23 cellular contexts compared by ENCODE assay signal in the genomic region with DNA sequence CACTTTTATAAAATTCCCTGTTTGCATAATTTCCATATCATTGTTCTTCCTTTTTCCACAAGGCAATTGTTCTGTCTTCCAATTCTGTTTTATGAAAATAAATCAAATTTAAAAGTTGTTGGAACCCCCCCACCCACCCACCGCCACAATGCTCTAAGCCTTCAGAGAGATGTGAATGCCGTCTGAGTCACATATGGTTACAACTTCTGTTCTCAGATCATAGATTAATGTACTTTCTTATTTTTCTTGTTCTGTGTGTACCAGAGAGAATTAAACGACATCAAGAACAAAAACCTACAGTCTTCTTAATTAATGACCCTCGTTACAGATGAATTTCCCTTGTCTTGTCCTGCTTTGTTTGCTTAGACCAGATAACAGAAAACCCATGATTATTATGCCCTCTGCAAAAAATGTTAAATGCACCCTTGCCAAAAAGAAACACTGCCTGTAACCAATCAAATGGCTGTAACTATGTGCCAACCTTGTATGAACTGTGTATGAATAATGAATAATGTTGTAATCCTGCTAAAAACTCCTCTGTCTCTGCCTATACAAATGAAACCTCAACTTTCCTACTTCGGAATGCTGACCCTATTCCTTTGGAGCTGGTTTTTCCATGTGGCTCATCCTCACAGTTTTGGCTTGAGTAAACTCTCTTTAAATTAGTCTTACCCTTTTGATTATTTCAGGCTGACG. TPM values are rescaled to one million over a fixed set of nuclear protein-coding genes. Genes with fewer than 3 reads are reported as not detected.
DNase-seq lines count a peak whose midpoint lies in the region; ATAC-seq, FAIRE-seq and TF ChIP-seq lines count a peak whose summit lies in the region.
"Had no signal": no experiment of that assay in that cellular context is flagged by ENCODE, and none has a peak within 500 bp of the region (broad histone marks: within the 10 kb centered on the region; RNA-seq: fewer than 3 reads in every experiment).

No MANE protein-coding gene starts in this region.

- no peak for TF ChIP-seq POLR2A in H1 (IDR thresholded peaks at IDR 0.05; ENCODE audit: control extremely low read depth in 1 of 2, low read depth in 2 of 2, low read length in 2 of 2)

- H3K14ac ChIP-seq in H1 (ENCODE audit: insufficient read length) = no peak overlapping the region

- POLR2A ChIA-PET in SK-N-SH (lab: Yijun Ruan, JAX) (no interaction called here), HEK293 (lab: Yijun Ruan, JAX) (interaction anchor here (1.0 kb wide), 1 partner anchor 56 kb away, joined by 3 read pairs; no protein-coding TSS in a partner anchor), H1 (lab: Charles Lee; ENCODE audit: partially characterized antibody) (interaction anchor here (1.4 kb wide), 1 partner anchor 158 kb away, joined by 4 read pairs; a partner anchor contains a TSS)

- H2BK15ac ChIP-seq in H1 (ENCODE audit: low read length) = no peak overlapping the region

- TF ChIP-seq CTCF in SK-N-SH (IDR thresholded peaks at IDR 0.05) = no peak
- no peak for TF ChIP-seq CTCF in HEK293 (tag by site-specific recombination; IDR thresholded peaks at IDR 0.05)
- no peak for TF ChIP-seq CTCF in H1 (IDR thresholded peaks at IDR 0.05; ENCODE audit: control extremely low read depth in 1 of 3, insufficient read depth in 1 of 3, low read depth in 1 of 3, low read length in 3 of 3)

- H2AFZ ChIP-seq in SK-N-SH (ENCODE audit: low read depth) (no peak overlapping the region), H1 (ENCODE audit: low read length) (no peak overlapping the region; the same call in 1 of the 2 replicates)

- no peak overlapping the region; a peak in 1 of 4 replicates for H3K4me3 ChIP-seq in SK-N-SH (ENCODE audit: low read depth in 2 of 2, low read length in 1 of 2)
- H3K4me3 ChIP-seq in HEK293 (ENCODE audit: low read depth, low read length) = no peak overlapping the region
- peak overlapping the region in 2 of 4 experiments; percentile 75 to 99; a peak in 4 of 8 replicates for H3K4me3 ChIP-seq in H1 (ENCODE audit: extremely low read depth in 1 of 4, insufficient read depth in 2 of 4, low read depth in 3 of 4, low read length in 4 of 4)
- no peak overlapping the region for H3K4me3 ChIP-seq in mesodermal cell (ENCODE audit: extremely low read depth, insufficient read depth, low read length, poor library complexity, severe bottlenecking)
- no peak overlapping the region for H3K4me3 ChIP-seq in effector memory CD4-positive, alpha-beta T cell (ENCODE audit: insufficient read depth, low read depth, low read length, poor library complexity, severe bottlenecking)
- H3K4me3 ChIP-seq: adrenal gland, skin epidermis, upper lobe of right lung had no signal

- H4K91ac ChIP-seq in H1 (replicated peaks; ENCODE audit: insufficient read length, low read length) = no peak overlapping the region

- H3K27ac ChIP-seq in SK-N-SH (ENCODE audit: low read depth in 2 of 2, low read length in 1 of 2) (no peak overlapping the region), HEK293 (ENCODE audit: extremely low read depth, low read depth, low read length) (no peak overlapping the region), H1 (ENCODE audit: low read depth, low read length) (no peak overlapping the region), mesodermal cell (ENCODE audit: low read depth, low read length, severe bottlenecking) (peak overlapping the region; percentile 8)
- no peak overlapping the region for H3K27ac ChIP-seq in effector memory CD4-positive, alpha-beta T cell (ENCODE audit: insufficient read depth, low read length, poor library complexity, severe bottlenecking)
- H3K27ac ChIP-seq: 22Rv1, adrenal gland, parathyroid adenoma, skin epidermis, upper lobe of right lung had no signal

- 12% methylated on average over 6 of the region's 6 CpGs for WGBS in SK-N-SH (ENCODE audit: low lambda C conversion rate)
- WGBS in H1 (ENCODE audit: extremely low coverage in 1 of 2, insufficient coverage in 1 of 2, insufficient read length in 1 of 2, insufficient replicate concordance in 2 of 2, low coverage in 1 of 2, low lambda C conversion rate in 2 of 2, missing lambda C conversion rate in 1 of 2), 2 experiments = 51% methylated on average over 6 of the region's 6 CpGs; no CpG with 5 or more reads in 1 of the 2 experiments
- 57 to 58% methylated on average over 2 to 3 of the region's 6 CpGs for WGBS in mesodermal cell (ENCODE audit: insufficient coverage in 2 of 2), 2 experiments

- no peak overlapping the region for H4K8ac ChIP-seq in H1 (ENCODE audit: extremely low read depth, insufficient read depth, low read length)

- no peaks in the 10 kb centered on the region for H3K36me3 ChIP-seq in SK-N-SH (replicated peaks in 1 of 2; ENCODE audit: control insufficient read depth in 1 of 2, insufficient read depth in 2 of 2, low read length in 1 of 2)
- H3K36me3 ChIP-seq in HEK293 (ENCODE audit: control insufficient read depth in 2 of 2, insufficient read depth in 1 of 2, low read length in 2 of 2) = no peaks in the 10 kb centered on the region
- no peaks in the 10 kb centered on the region for H3K36me3 ChIP-seq in H1 (ENCODE audit: control insufficient read depth in 2 of 4, insufficient read depth in 4 of 4, low read length in 3 of 4)
- no peaks in the 10 kb centered on the region for H3K36me3 ChIP-seq in mesodermal cell (ENCODE audit: control insufficient read depth, insufficient read depth, low read length)
- H3K36me3 ChIP-seq in effector memory CD4-positive, alpha-beta T cell (ENCODE audit: control insufficient read depth, insufficient read depth, low read length) = no peaks in the 10 kb centered on the region
- H3K36me3 ChIP-seq: adrenal gland, upper lobe of right lung had no signal

- peaks cover 22% of the 10 kb centered on the region for H3F3A ChIP-seq in SK-N-SH (replicated peaks; ENCODE audit: insufficient read depth)

- no peaks in the 10 kb centered on the region for H3K79me1 ChIP-seq in H1 (ENCODE audit: low read depth, low read length)

- no peak overlapping the region for H2BK5ac ChIP-seq in H1 (ENCODE audit: low read depth, low read length)

- no peak for ATAC-seq in SK-N-SH treated with all-trans-retinoic acid at 6 μM for 48 hours
- ATAC-seq: effector memory CD8-positive, alpha-beta T cell; left lobe of liver; upper lobe of right lung had no signal

- no peak overlapping the region for H3K18ac ChIP-seq in H1 (ENCODE audit: extremely low read depth, low read length)

- no peak for TF ChIP-seq EP300 in SK-N-SH (IDR thresholded peaks at IDR 0.05; ENCODE audit: borderline replicate concordance in 1 of 2, low read depth in 1 of 2, low read length in 1 of 2)
- no peak for TF ChIP-seq EP300 in H1 (IDR thresholded peaks at IDR 0.05; ENCODE audit: borderline replicate concordance in 1 of 2, low read depth in 2 of 2, low read length in 2 of 2)

- H3K9ac ChIP-seq in SK-N-SH (no peak overlapping the region), H1 (replicated peaks in 1 of 4; ENCODE audit: extremely low read depth in 1 of 4, low read depth in 3 of 4, low read length in 3 of 4) (no peak overlapping the region)
- H3K9ac ChIP-seq: parathyroid adenoma had no signal

- no peaks in the 10 kb centered on the region for H3K9me2 ChIP-seq in SK-N-SH

- no peak overlapping the region for H2AK5ac ChIP-seq in H1 (ENCODE audit: low read depth, low read length)

- no peak overlapping the region for H2BK120ac ChIP-seq in H1 (replicated peaks; ENCODE audit: low read depth, low read length)

- H3K79me2 ChIP-seq in SK-N-SH (ENCODE audit: insufficient read depth) = no peaks in the 10 kb centered on the region
- no peaks in the 10 kb centered on the region for H3K79me2 ChIP-seq in H1 (ENCODE audit: control insufficient read depth in 1 of 2, insufficient read depth in 2 of 2, low read length in 2 of 2)
- H3K79me2 ChIP-seq: parathyroid adenoma had no signal

- no peak overlapping the region for H4K5ac ChIP-seq in H1 (ENCODE audit: insufficient read length, low read depth, low read length)

- H3K4ac ChIP-seq in H1 (replicated peaks; ENCODE audit: insufficient read length, low read depth, low read length) = no peak overlapping the region

- H3K4me2 ChIP-seq in SK-N-SH (peak overlapping the region; percentile 30; the same call in 1 of the 2 replicates), H1 (ENCODE audit: insufficient read depth in 1 of 2, low read depth in 2 of 2, low read length in 2 of 2) (peak overlapping the region; percentile 71 to 95)

- H3K56ac ChIP-seq in H1 (replicated peaks; ENCODE audit: insufficient read length, low read depth, low read length) = no peak overlapping the region

- H2BK20ac ChIP-seq in H1 (ENCODE audit: low read length) = no peak overlapping the region

- H3K4me1 ChIP-seq in SK-N-SH (ENCODE audit: control insufficient read depth in 1 of 2, insufficient read depth in 2 of 2, low read depth in 1 of 2, low read length in 1 of 2) = peaks cover 0 to 17% of the 10 kb centered on the region in 2 experiments; a peak in 2 of 4 replicates
- no peaks in the 10 kb centered on the region for H3K4me1 ChIP-seq in HEK293 (ENCODE audit: control insufficient read depth, insufficient read depth, low read length)
- peaks cover 0 to 10% (median 1%) of the 10 kb centered on the region in 4 experiments; a peak in 2 of 7 replicates for H3K4me1 ChIP-seq in H1 (replicated peaks in 1 of 4; ENCODE audit: control insufficient read depth in 3 of 4, insufficient read depth in 4 of 4, low read length in 3 of 4)
- H3K4me1 ChIP-seq in mesodermal cell (ENCODE audit: control insufficient read depth, insufficient read depth, low read length, poor library complexity, severe bottlenecking) = peaks cover 17% of the 10 kb centered on the region
- H3K4me1 ChIP-seq in effector memory CD4-positive, alpha-beta T cell (ENCODE audit: control insufficient read depth, insufficient read depth, low read length, poor library complexity, severe bottlenecking) = peaks cover 26% of the 10 kb centered on the region
- H3K4me1 ChIP-seq: parathyroid adenoma had no signal

- H2BK12ac ChIP-seq in H1 (ENCODE audit: low read depth, low read length) = no peak overlapping the region

- TF ChIP-seq RAD21 in SK-N-SH (IDR thresholded peaks at IDR 0.05; ENCODE audit: low read length) (no peak), H1 (IDR thresholded peaks at IDR 0.05 in 1 of 2, conservative IDR thresholded peaks at IDR 0.05 in 1 of 2; ENCODE audit: low read depth in 2 of 2, low read length in 2 of 2) (no peak)

- H3K23ac ChIP-seq in H1 (ENCODE audit: insufficient read length) = no peak overlapping the region

- H3K27me3 ChIP-seq in SK-N-SH (ENCODE audit: insufficient read depth) (peaks cover 16% of the 10 kb centered on the region; the same call in 1 of the 2 replicates), H1 (replicated peaks in 1 of 4; ENCODE audit: control insufficient read depth in 3 of 4, extremely low read depth in 1 of 4, insufficient read depth in 3 of 4, low read length in 3 of 4) (peaks cover 0 to 27% (median 17%) of the 10 kb centered on the region in 4 experiments; a peak in 6 of 7 replicates)
- H3K27me3 ChIP-seq in effector memory CD4-positive, alpha-beta T cell (replicated peaks; ENCODE audit: control insufficient read depth, insufficient read depth, low read length, poor library complexity, severe bottlenecking) = no peaks in the 10 kb centered on the region

- H4K20me1 ChIP-seq in SK-N-SH (ENCODE audit: insufficient read depth) (peaks cover 7% of the 10 kb centered on the region), H1 (replicated peaks in 1 of 2; ENCODE audit: control insufficient read depth in 1 of 2, insufficient read depth in 2 of 2, low read length in 2 of 2) (no peaks in the 10 kb centered on the region)

- FAIRE-seq in H1 (lab: Jason Lieb, UNC) = no peak

- H3K9me3 ChIP-seq in SK-N-SH (no peaks in the 10 kb centered on the region), HEK293 (ENCODE audit: control insufficient read depth, insufficient read depth, low read depth, low read length) (no peaks in the 10 kb centered on the region), H1 (ENCODE audit: insufficient read depth in 2 of 2, low read depth in 1 of 2, low read length in 1 of 2) (no peaks in the 10 kb centered on the region), mesodermal cell (ENCODE audit: control insufficient read depth, low read length) (no peaks in the 10 kb centered on the region)
- H3K9me3 ChIP-seq in effector memory CD4-positive, alpha-beta T cell (ENCODE audit: control insufficient read depth, low read length) = no peaks in the 10 kb centered on the region
- H3K9me3 ChIP-seq: adrenal gland, upper lobe of right lung had no signal

- H3K23me2 ChIP-seq in H1 (ENCODE audit: low read depth, low read length) = peaks cover 37% of the 10 kb centered on the region

- CTCF ChIA-PET in SK-N-SH (lab: Yijun Ruan, JAX) (interaction anchor here (0.6 to 1.6 kb wide), 3 partner anchors 10 to 54 kb away, joined by 3 to 5 read pairs (median 4); no protein-coding TSS in a partner anchor), HEK293 (lab: Yijun Ruan, JAX) (interaction anchor here (1.6 kb wide), 1 partner anchor 56 kb away, joined by 3 read pairs; no protein-coding TSS in a partner anchor), H1 (lab: Charles Lee; ENCODE audit: partially characterized antibody) (no interaction called here)

- DNase-seq in SK-N-SH (no peak), H1 (ENCODE audit: low read depth in 1 of 2, low spot score in 2 of 2) (no peak), NCI-H1092 treated with DMSO at 0.1 percent for 48 hours (lab: John Stamatoyannopoulos, UW) (no peak), AG08395 (ENCODE audit: low spot score) (no peak)
- no peak for DNase-seq in effector memory CD4-positive, alpha-beta T cell
- DNase-seq: activated CD4-positive, alpha-beta T cell treated with anti-CD3 and anti-CD28 coated beads, Interleukin-2, amount 50 U/mL, for 1 hour; adrenal gland; effector memory CD8-positive, alpha-beta T cell; foreskin fibroblast; NCI-H2081 treated with DMSO at 0.1 percent for 48 hours; NCI-H526; OCI-M1; upper lobe of right lung had no signal

RNA-seq across cellular contexts. Expression of a gene that starts 14.0 kb away (rescaled TPM):
- not detected in 2 replicates for polyA plus RNA-seq in SK-N-SH (2012; rRNA removed)
- polyA plus RNA-seq in SK-N-SH (2012; cell fraction: cytosol; rRNA removed) = not detected in 2 replicates
- not detected in 2 replicates for polyA plus RNA-seq in SK-N-SH (2012; cell fraction: nucleus; rRNA removed)
- not detected in 2 replicates for total RNA-seq in H1 (2021; fragmentation: NEBNext Ultra II Directional; extraction: Animal tissue kit (Norgen Biotek cat#: 25700))
- not detected in 2 replicates for polyA plus RNA-seq in H1 (2011; rRNA removed)
- polyA plus RNA-seq in H1 (2011; cell fraction: cytosol; rRNA removed) = not detected
- not detected for polyA plus RNA-seq in H1 (2011; cell fraction: nucleus; rRNA removed)
- polyA plus RNA-seq in H1 (2012, experiment 1 of 2) = not detected in 4 replicates
- polyA plus RNA-seq in H1 (2012, experiment 2 of 2) = not detected
- polyA plus RNA-seq in H1 (2013, experiment 1 of 2) = not detected
- not detected for polyA plus RNA-seq in H1 (2013, experiment 2 of 2)
- polyA minus RNA-seq in H1 (2011; rRNA and poly(A)+ RNA removed) = 0.17 TPM in 1 of 2 replicates, not detected in the other
- not detected for polyA minus RNA-seq in H1 (2011; cell fraction: cytosol; rRNA and poly(A)+ RNA removed)
- polyA minus RNA-seq in H1 (2011; cell fraction: nucleus; rRNA and poly(A)+ RNA removed) = not detected
- polyA plus RNA-seq in mesodermal cell (2013, experiment 1 of 2) = not detected
- polyA plus RNA-seq in mesodermal cell (2013, experiment 2 of 2) = not detected
- total RNA-seq: adrenal gland, cerebellum, left lobe of liver, SK-MEL-5, upper lobe of right lung had no signal
- polyA plus RNA-seq: adrenal gland, BJ had no signal

RNA-seq across cellular contexts. Expression of a gene that starts 36.3 kb away (rescaled TPM):
- not detected in 2 replicates for polyA plus RNA-seq in SK-N-SH (2012; rRNA removed)
- not detected in 2 replicates for polyA plus RNA-seq in SK-N-SH (2012; cell fraction: cytosol; rRNA removed)
- not detected in 2 replicates for polyA plus RNA-seq in SK-N-SH (2012; cell fraction: nucleus; rRNA removed)
- total RNA-seq in H1 (2021; fragmentation: NEBNext Ultra II Directional; extraction: Animal tissue kit (Norgen Biotek cat#: 25700)) = not detected in 2 replicates
- polyA plus RNA-seq in H1 (2011; rRNA removed) = not detected in 2 replicates
- not detected for polyA plus RNA-seq in H1 (2011; cell fraction: cytosol; rRNA removed)
- polyA plus RNA-seq in H1 (2011; cell fraction: nucleus; rRNA removed) = not detected
- polyA plus RNA-seq in H1 (2012, experiment 1 of 2) = not detected in 4 replicates
- not detected for polyA plus RNA-seq in H1 (2012, experiment 2 of 2)
- not detected for polyA plus RNA-seq in H1 (2013, experiment 1 of 2)
- not detected for polyA plus RNA-seq in H1 (2013, experiment 2 of 2)
- not detected in 2 replicates for polyA minus RNA-seq in H1 (2011; rRNA and poly(A)+ RNA removed)
- not detected for polyA minus RNA-seq in H1 (2011; cell fraction: cytosol; rRNA and poly(A)+ RNA removed)
- not detected for polyA minus RNA-seq in H1 (2011; cell fraction: nucleus; rRNA and poly(A)+ RNA removed)
- not detected for polyA plus RNA-seq in mesodermal cell (2013, experiment 1 of 2)
- polyA plus RNA-seq in mesodermal cell (2013, experiment 2 of 2) = not detected
- total RNA-seq: adrenal gland, cerebellum, left lobe of liver, SK-MEL-5, upper lobe of right lung had no signal
- polyA plus RNA-seq: adrenal gland, BJ had no signal

RNA-seq across cellular contexts. Expression of a gene that starts 39.7 kb away (rescaled TPM):
- polyA plus RNA-seq in SK-N-SH (2012; rRNA removed) (not detected in 2 replicates), H1 (2011; rRNA removed) (not detected in 2 replicates)
- polyA plus RNA-seq in SK-N-SH (2012; cell fraction: cytosol; rRNA removed) = not detected in 2 replicates
- polyA plus RNA-seq in SK-N-SH (2012; cell fraction: nucleus; rRNA removed) = not detected in 2 replicates
- total RNA-seq in H1 (2021; fragmentation: NEBNext Ultra II Directional; extraction: Animal tissue kit (Norgen Biotek cat#: 25700)) = not detected in 2 replicates
- not detected for polyA plus RNA-seq in H1 (2011; cell fraction: cytosol; rRNA removed)
- not detected for polyA plus RNA-seq in H1 (2011; cell fraction: nucleus; rRNA removed)
- not detected in 4 replicates for polyA plus RNA-seq in H1 (2012, experiment 1 of 2)
- not detected for polyA plus RNA-seq in H1 (2012, experiment 2 of 2)
- polyA plus RNA-seq in H1 (2013, experiment 1 of 2) = 0.06 TPM
- 0.09 TPM for polyA plus RNA-seq in H1 (2013, experiment 2 of 2)
- polyA minus RNA-seq in H1 (2011; rRNA and poly(A)+ RNA removed) = not detected in 2 replicates
- polyA minus RNA-seq in H1 (2011; cell fraction: cytosol; rRNA and poly(A)+ RNA removed) = not detected
- not detected for polyA minus RNA-seq in H1 (2011; cell fraction: nucleus; rRNA and poly(A)+ RNA removed)
- not detected for polyA plus RNA-seq in mesodermal cell (2013, experiment 1 of 2)
- not detected for polyA plus RNA-seq in mesodermal cell (2013, experiment 2 of 2)
- total RNA-seq: adrenal gland, cerebellum, left lobe of liver, upper lobe of right lung had no signal
- polyA plus RNA-seq: BJ had no signal

RNA-seq across cellular contexts. Expression of a gene that starts 56.9 kb away (rescaled TPM):
- polyA plus RNA-seq in SK-N-SH (2012; rRNA removed) = 11.6 and 12.4 TPM in 2 replicates
- 7.3 and 10.8 TPM in 2 replicates for polyA plus RNA-seq in SK-N-SH (2012; cell fraction: cytosol; rRNA removed)
- 4.0 and 6.2 TPM in 2 replicates for polyA plus RNA-seq in SK-N-SH (2012; cell fraction: nucleus; rRNA removed)
- 0.38 and 0.61 TPM in 2 replicates for total RNA-seq in H1 (2021; fragmentation: NEBNext Ultra II Directional; extraction: Animal tissue kit (Norgen Biotek cat#: 25700))
- polyA plus RNA-seq in H1 (2011; rRNA removed) = 3.5 and 3.7 TPM in 2 replicates
- polyA plus RNA-seq in H1 (2011; cell fraction: cytosol; rRNA removed) = 3.5 TPM
- 3.5 TPM for polyA plus RNA-seq in H1 (2011; cell fraction: nucleus; rRNA removed)
- polyA plus RNA-seq in H1 (2012, experiment 1 of 2) = 2.1 to 3.1 TPM (median 2.3 TPM) in 4 replicates
- polyA plus RNA-seq in H1 (2012, experiment 2 of 2) = 0.46 TPM
- polyA plus RNA-seq in H1 (2013, experiment 1 of 2) = 2.4 TPM
- 2.6 TPM for polyA plus RNA-seq in H1 (2013, experiment 2 of 2)
- polyA minus RNA-seq in H1 (2011; rRNA and poly(A)+ RNA removed) = 5.9 and 7.7 TPM in 2 replicates
- 3.3 TPM for polyA minus RNA-seq in H1 (2011; cell fraction: cytosol; rRNA and poly(A)+ RNA removed)
- polyA minus RNA-seq in H1 (2011; cell fraction: nucleus; rRNA and poly(A)+ RNA removed) = 1.00 TPM
- 6.3 TPM for polyA plus RNA-seq in mesodermal cell (2013, experiment 1 of 2)
- 6.3 TPM for polyA plus RNA-seq in mesodermal cell (2013, experiment 2 of 2)
